ENCODE assay signal across 2 cellular contexts in the genomic region with DNA sequence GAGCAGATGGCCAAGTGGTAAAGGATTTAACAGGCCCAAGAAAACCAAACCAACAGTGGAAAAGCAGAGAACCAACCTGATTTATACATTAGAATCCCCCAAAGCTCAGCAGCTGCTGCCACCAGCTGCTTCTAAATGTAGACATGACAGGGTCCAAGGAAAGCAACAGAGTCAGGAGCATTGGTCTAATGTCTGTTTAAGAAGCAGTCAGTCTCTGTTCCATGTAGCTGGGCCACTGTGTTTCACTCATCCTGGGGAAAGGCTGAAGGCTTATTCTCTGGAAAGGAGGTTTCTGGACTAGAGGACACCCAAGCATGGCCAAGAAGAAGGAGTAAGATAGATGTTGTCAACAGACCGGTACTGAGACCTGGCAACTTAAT.
TF ChIP-seq lines count a peak whose summit lies in the region.

No MANE protein-coding gene starts in this region.

TF ChIP-seq in HCT116, 20 proteins besides CTCF, POLR2A, EP300 and RAD21 (continued from another document):
- TF ChIP-seq MAX (IDR thresholded peaks at IDR 0.05) (no peak), TCF7L2 (IDR thresholded peaks at IDR 0.05; ENCODE audit: borderline replicate concordance, extremely low read depth, insufficient read depth, insufficient read length) (no peak), POLR2AphosphoS5 (IDR thresholded peaks at IDR 0.05; ENCODE audit: low read depth, low read length) (no peak), EGR1 (IDR thresholded peaks at IDR 0.05; ENCODE audit: low read depth) (no peak), SP1 (IDR thresholded peaks at IDR 0.05; ENCODE audit: low read depth) (no peak), EZH2phosphoT487 (IDR thresholded peaks at IDR 0.05; ENCODE audit: borderline replicate concordance) (no peak), ZNF274 (IDR thresholded peaks at IDR 0.05; ENCODE audit: low read depth, low read length) (no peak), JUND (IDR thresholded peaks at IDR 0.05) (no peak), CEBPB (IDR thresholded peaks at IDR 0.05; ENCODE audit: low read depth) (no peak)

TF ChIP-seq in H1, 55 proteins besides CTCF, POLR2A, EP300 and RAD21 (continued from another document):
- TF ChIP-seq CHD7 (IDR thresholded peaks at IDR 0.05; ENCODE audit: insufficient replicate concordance, low read length) (no peak), BACH1 (IDR thresholded peaks at IDR 0.05; ENCODE audit: low read length) (no peak), TAF7 (optimal IDR thresholded peaks at IDR 0.05; ENCODE audit: borderline replicate concordance, low read depth, low read length) (no peak)
